Comparison of ENCODE assay signal across 8 cellular contexts in the genomic region with DNA sequence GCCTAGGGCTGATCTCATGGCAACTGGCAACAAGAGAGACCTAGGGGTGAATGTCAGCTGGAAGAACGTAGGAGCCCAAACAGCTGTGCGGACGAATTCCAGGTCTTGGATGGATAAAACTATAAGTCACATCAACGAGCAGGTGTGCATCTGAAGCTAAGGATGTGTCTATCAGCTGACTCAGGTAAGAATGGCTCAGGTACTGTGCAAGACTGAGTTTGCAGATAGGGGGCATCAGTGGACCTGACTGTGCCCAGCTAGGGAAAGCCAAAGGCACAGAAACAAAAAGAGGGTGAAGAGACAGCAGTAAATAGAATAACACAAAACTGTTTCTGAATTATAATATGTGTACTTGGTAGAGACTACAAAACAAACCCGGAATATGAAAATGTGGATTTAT.
DNase-seq lines count a peak whose midpoint lies in the region; ATAC-seq and TF ChIP-seq lines count a peak whose summit lies in the region.

No MANE protein-coding gene starts in this region.

- POLR2A ChIA-PET in GM10248 (lab: Yijun Ruan, JAX): no interaction called here

- CTCF ChIA-PET in GM10248 (lab: Yijun Ruan, JAX): interaction anchor here (0.7 to 1.4 kb wide), 5 partner anchors 8 to 36 kb away, joined by 3 to 5 read pairs (median 4); no protein-coding TSS in a partner anchor

- peak; percentile 21 for DNase-seq in GM10248 (ENCODE audit: extremely low spot score)
- peak; percentile 55 for DNase-seq in NCI-H526 treated with DMSO at 0.1 percent for 48 hours (lab: John Stamatoyannopoulos, UW)
- peak; percentile 1 for DNase-seq in activated naive CD8-positive, alpha-beta T cell treated with anti-CD3 and anti-CD28 coated beads, Interleukin-2, amount 50 U/mL, for 16 hours (ENCODE audit: low read depth, low spot score)
- peak; percentile 22 for DNase-seq in mucosa of gallbladder (ENCODE audit: low spot score)
- no peak for DNase-seq in C1 segment of cervical spinal cord (lab: John Stamatoyannopoulos, UW)
- no peak for DNase-seq in hippocampal formation (lab: John Stamatoyannopoulos, UW)

- TF ChIP-seq CTCF in GM10248 (IDR thresholded peaks at IDR 0.05; ENCODE audit: control extremely low read depth, extremely low read depth, low read depth, missing control alignments): peak; percentile 42

- ATAC-seq in GM21447 (IDR thresholded peaks at IDR 0.05; ENCODE audit: unreplicated experiment) (peak; percentile 80), HG03342 (IDR thresholded peaks at IDR 0.05; ENCODE audit: unreplicated experiment) (no peak)

Comparison
In these comparisons a context has a peak if more than half of its experiments do, and no peak if none do; other contexts are left out.
1. DNase-seq: peak in GM10248 (single experiment), NCI-H526 treated with DMSO at 0.1 percent for 48 hours (single experiment), activated naive CD8-positive, alpha-beta T cell treated with anti-CD3 and anti-CD28 coated beads, Interleukin-2, amount 50 U/mL, for 16 hours (single experiment) and mucosa of gallbladder (single experiment); none in C1 segment of cervical spinal cord (0 of 14) and hippocampal formation (0 of 2).